ENCODE assay signal across 7 cellular contexts in the genomic region with DNA sequence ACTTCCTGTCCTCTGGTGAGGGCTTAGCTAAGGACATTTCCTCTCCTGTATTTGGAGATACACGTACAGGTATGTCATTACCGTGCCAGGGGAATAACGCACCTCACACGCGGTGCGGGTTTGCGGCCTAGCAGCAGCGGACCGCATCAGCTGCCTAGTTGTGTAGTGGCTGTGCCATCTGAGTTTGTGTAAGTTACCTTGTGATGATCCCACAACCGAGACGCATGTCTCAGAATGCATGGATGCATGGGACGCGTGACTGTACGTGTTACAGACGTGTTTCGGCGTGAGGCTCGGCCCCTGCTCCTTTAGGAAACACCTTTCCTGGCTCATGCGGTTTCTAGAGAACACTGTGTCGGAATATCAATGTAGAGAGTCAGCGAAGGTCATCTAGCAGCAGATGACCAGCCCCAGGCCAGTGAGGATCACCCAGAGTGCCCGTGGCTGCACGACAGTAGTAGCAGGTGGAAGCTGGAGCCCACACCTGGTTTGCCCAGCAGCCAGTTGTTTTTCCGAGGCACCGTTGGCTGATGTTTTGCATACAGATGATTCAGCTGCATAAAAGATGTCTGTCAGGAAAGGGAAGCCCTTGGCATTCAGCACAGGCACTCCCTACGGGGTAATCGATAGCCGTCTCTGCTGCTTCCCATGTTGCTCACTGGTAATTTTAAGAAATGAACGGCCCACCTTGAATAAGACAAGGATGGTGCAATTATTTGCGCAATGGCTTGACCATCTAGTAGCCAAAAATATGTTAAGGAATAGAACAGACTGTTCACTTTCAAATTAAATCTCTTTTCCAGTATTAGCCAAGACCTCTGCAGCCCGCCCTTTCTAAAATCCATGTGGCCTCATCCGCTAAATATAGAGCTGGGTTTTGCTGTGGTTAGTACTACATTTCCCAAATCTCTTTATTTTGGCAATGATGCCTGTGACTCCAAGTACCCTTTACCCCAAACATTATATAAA. TPM values are rescaled to one million over a fixed set of nuclear protein-coding genes. Genes with fewer than 3 reads are reported as not detected.
A peak's percentile ranks its signal among the peaks of the same experiment; 100 is the strongest.
DNase-seq lines count a peak whose midpoint lies in the region; ATAC-seq and TF ChIP-seq lines count a peak whose summit lies in the region.

No MANE protein-coding gene starts in this region.

- H3K79me2 ChIP-seq in parathyroid adenoma = no peaks in the 10 kb centered on the region

- peak overlapping the region; percentile 96 for H3K4me2 ChIP-seq in parathyroid adenoma (ENCODE audit: low read length)

- peak overlapping the region; percentile 76 for H3K4me3 ChIP-seq in GM12865 (ENCODE audit: low read depth, low read length)
- peak overlapping the region; percentile 87 for H3K4me3 ChIP-seq in WERI-Rb-1 (ENCODE audit: low read depth, low read length)
- H3K4me3 ChIP-seq in foreskin fibroblast (ENCODE audit: low read depth in 1 of 2, low read length in 2 of 2) = peak overlapping the region; percentile 73 to 81
- peak overlapping the region; percentile 83 for H3K4me3 ChIP-seq in parathyroid adenoma (ENCODE audit: low read depth, low read length)

- peak overlapping the region; percentile 93 for H2AFZ ChIP-seq in parathyroid adenoma

- TF ChIP-seq CTCF in GM12865 (IDR thresholded peaks at IDR 0.05; ENCODE audit: insufficient read depth, low read depth, low read length, missing control alignments) (no peak), WERI-Rb-1 (IDR thresholded peaks at IDR 0.05; ENCODE audit: low read depth, low read length) (no peak), foreskin fibroblast (IDR thresholded peaks at IDR 0.05; ENCODE audit: low read depth, low read length) (no peak), parathyroid adenoma (IDR thresholded peaks at IDR 0.05) (no peak)

- H3K36me3 ChIP-seq in WERI-Rb-1 (no peaks in the 10 kb centered on the region; the same call in 1 of the 2 replicates), parathyroid adenoma (ENCODE audit: control insufficient read depth, insufficient read depth, low read length) (no peaks in the 10 kb centered on the region)

- no peaks in the 10 kb centered on the region for H3K4me1 ChIP-seq in parathyroid adenoma

- DNase-seq in GM12865 (ENCODE audit: low read depth) (no peak), WERI-Rb-1 (peak; percentile 19), foreskin fibroblast (peak in 1 of 2 donors; percentile 47), mucosa of gallbladder (ENCODE audit: low spot score) (no peak)

- ATAC-seq in HG03432 (IDR thresholded peaks at IDR 0.05; ENCODE audit: unreplicated experiment) (peak; percentile 26), GM18870 (IDR thresholded peaks at IDR 0.05; ENCODE audit: unreplicated experiment) (no peak)

- no peak overlapping the region for H3K9ac ChIP-seq in parathyroid adenoma

- H3K27ac ChIP-seq in WERI-Rb-1 (peak overlapping the region; percentile 76), parathyroid adenoma (peak overlapping the region; percentile 47)

- no peaks in the 10 kb centered on the region for H3K9me3 ChIP-seq in WERI-Rb-1 (ENCODE audit: severe bottlenecking)
- no peaks in the 10 kb centered on the region for H3K9me3 ChIP-seq in parathyroid adenoma (ENCODE audit: control insufficient read depth, low read length)

- no peaks in the 10 kb centered on the region for H3K27me3 ChIP-seq in WERI-Rb-1 (ENCODE audit: insufficient read depth, low read depth, severe bottlenecking)
- no peaks in the 10 kb centered on the region for H3K27me3 ChIP-seq in parathyroid adenoma (ENCODE audit: control insufficient read depth, insufficient read depth, low read length)

RNA-seq across cellular contexts. Expression of a gene that starts 1.0 kb away (rescaled TPM):
- 3.4 TPM for total RNA-seq in mucosa of gallbladder
